Comparison of ENCODE assay signal across 8 cellular contexts in the genomic region with DNA sequence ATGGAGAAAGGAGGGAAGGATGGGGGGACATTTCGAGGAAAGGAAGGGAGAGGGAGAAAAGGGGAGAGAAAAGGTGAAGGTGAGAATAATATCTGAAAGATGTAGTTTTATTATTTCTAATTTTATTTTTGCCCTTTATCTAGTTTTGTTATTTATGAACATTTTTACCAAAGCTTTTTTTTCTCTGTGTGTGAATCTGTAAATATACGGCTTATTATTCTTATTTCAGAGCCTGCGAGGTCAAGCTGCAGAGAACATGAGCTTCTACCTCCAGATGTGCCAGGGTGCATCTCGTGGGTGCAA. TPM values are rescaled to one million over a fixed set of nuclear protein-coding genes. Genes with fewer than 3 reads are reported as not detected.
DNase-seq lines count a peak whose midpoint lies in the region; ATAC-seq and TF ChIP-seq lines count a peak whose summit lies in the region.

No MANE protein-coding gene starts in this region.

- H3K27me3 Mint-ChIP-seq in activated T-cell treated with anti-CD3 and anti-CD28 coated beads, Interleukin-2, amount 50 U/mL, for 4 hours (ENCODE audit: low read depth), result peaks cover 48% of the 10 kb centered on the region
- H3K27me3 Mint-ChIP-seq in MCF 10A (ENCODE audit: insufficient read depth, unreplicated experiment), result no peaks in the 10 kb centered on the region

- H3K9me3 Mint-ChIP-seq in activated T-cell treated with anti-CD3 and anti-CD28 coated beads, Interleukin-2, amount 50 U/mL, for 4 hours, result no peaks in the 10 kb centered on the region
- H3K9me3 Mint-ChIP-seq in MCF 10A (ENCODE audit: unreplicated experiment), result no peaks in the 10 kb centered on the region

- ATAC-seq in activated T-cell treated with anti-CD3 and anti-CD28 coated beads, Interleukin-2, amount 50 U/mL, for 4 hours, result no peak
- no peak for ATAC-seq in lung (ENCODE audit: insufficient read depth, low FRiP score)
- ATAC-seq in GM18907 (IDR thresholded peaks at IDR 0.05; ENCODE audit: unreplicated experiment), result no peak

- intact Hi-C loops in MCF 10A (cut with micrococcal nuclease) (loop anchor here (1.0 kb wide), 1 partner anchor 129 kb away; no protein-coding TSS in a partner anchor), thyroid gland (cut with DNase I) (no loop called here)

- WGBS in lung, 2 donors, result 53 to 66% methylated on average over 4 of the region's 4 CpGs
- 53 to 58% methylated on average over 4 of the region's 4 CpGs for WGBS in thyroid gland, 2 donors

- CTCF ChIA-PET in MCF 10A (lab: Yijun Ruan, JAX), result interaction anchor here (0.7 to 3.0 kb wide), 10 partner anchors 8 to 155 kb away, joined by 3 to 17 read pairs (median 4); no protein-coding TSS in a partner anchor

- H3K4me3 Mint-ChIP-seq in activated T-cell treated with anti-CD3 and anti-CD28 coated beads, Interleukin-2, amount 50 U/mL, for 4 hours, result peak overlapping the region; percentile 87
- peak overlapping the region; percentile 75 for H3K4me3 Mint-ChIP-seq in MCF 10A (ENCODE audit: unreplicated experiment)

- TF ChIP-seq POLR2A in thyroid gland (IDR thresholded peaks at IDR 0.05), result no peak

- no peak for DNase-seq in activated T-cell treated with anti-CD3 and anti-CD28 coated beads, Interleukin-2, amount 50 U/mL, for 4 hours
- DNase-seq in activated T-cell treated with anti-CD3 and anti-CD28 coated beads, Interleukin-2, amount 50 U/mL, for 1 hour, result no peak
- no peak for DNase-seq in MCF 10A (ENCODE audit: unreplicated experiment)
- no peak for DNase-seq in lung (ENCODE audit: low spot score)
- DNase-seq in thyroid gland, result no peak
- no peak for DNase-seq in stimulated activated CD4-positive, alpha-beta T cell treated with anti-CD3 and anti-CD28 coated beads, Interleukin-15, amount 100 ng/mL, for 24 hours
- no peak for DNase-seq in activated gamma-delta T cell treated with Interleukin-2 at 50 U/mL for 16 hours

- no peaks in the 10 kb centered on the region for H3K27me3 ChIP-seq in lung (ENCODE audit: control insufficient read depth, insufficient read depth)
- H3K27me3 ChIP-seq in thyroid gland, result no peaks in the 10 kb centered on the region

- BruUV-seq in MCF 10A (replicated peaks; lab: Mats Ljungman, UMichigan), result no TSS peak

- no peak for TF ChIP-seq CTCF in MCF 10A (IDR thresholded peaks at IDR 0.05; ENCODE audit: unreplicated experiment)
- TF ChIP-seq CTCF in lung (IDR thresholded peaks at IDR 0.05; ENCODE audit: control extremely low read depth, extremely low read depth), result no peak
- TF ChIP-seq CTCF in thyroid gland (IDR thresholded peaks at IDR 0.05), result no peak

- no peak overlapping the region for H3K4me3 ChIP-seq in lung
- H3K4me3 ChIP-seq in thyroid gland (replicated peaks in 1 of 3), result peak overlapping the region in 1 of 3 donors; percentile 1

- H3K27ac ChIP-seq in lung (ENCODE audit: low read depth in 1 of 2, low read length in 1 of 2) (peak overlapping the region; percentile 88 to 95), thyroid gland (peak overlapping the region; percentile 86 to 87 (median 87))

- peak overlapping the region; percentile 86 for H3K27ac Mint-ChIP-seq in MCF 10A (ENCODE audit: low read depth, unreplicated experiment)

- H3K4me1 ChIP-seq in lung (ENCODE audit: control insufficient read depth in 2 of 2, insufficient read depth in 2 of 2, low read length in 2 of 2) (peaks cover 0 to 6% of the 10 kb centered on the region in 2 donors), thyroid gland (peaks cover 13 to 22% of the 10 kb centered on the region in 2 donors)

- peaks cover 32% of the 10 kb centered on the region for H3K4me1 Mint-ChIP-seq in activated T-cell treated with anti-CD3 and anti-CD28 coated beads, Interleukin-2, amount 50 U/mL, for 4 hours (ENCODE audit: low read depth)
- peaks cover 17% of the 10 kb centered on the region for H3K4me1 Mint-ChIP-seq in MCF 10A (ENCODE audit: insufficient read depth, unreplicated experiment)

- H3K9me3 ChIP-seq in lung (ENCODE audit: control insufficient read depth in 2 of 2, insufficient read depth in 1 of 2, low read length in 1 of 2), result no peaks in the 10 kb centered on the region
- no peaks in the 10 kb centered on the region for H3K9me3 ChIP-seq in thyroid gland

- POLR2A ChIA-PET in MCF 10A (lab: Yijun Ruan, JAX), result interaction anchor here (1.1 to 3.7 kb wide), 6 partner anchors 11 to 126 kb away, joined by 3 to 28 read pairs (median 4); partner anchors contain the start of genes POLR1H and PPP1R11

- H3K36me3 ChIP-seq in lung (ENCODE audit: control insufficient read depth in 2 of 2, insufficient read depth in 2 of 2, low read length in 2 of 2) (no peaks in the 10 kb centered on the region), thyroid gland (no peaks in the 10 kb centered on the region)

- H3K36me3 Mint-ChIP-seq in activated T-cell treated with anti-CD3 and anti-CD28 coated beads, Interleukin-2, amount 50 U/mL, for 4 hours (ENCODE audit: insufficient read depth), result no peaks in the 10 kb centered on the region
- no peaks in the 10 kb centered on the region for H3K36me3 Mint-ChIP-seq in MCF 10A (ENCODE audit: insufficient read depth, unreplicated experiment)

RNA-seq across cellular contexts. Expression of gene HLA-A, which starts 35.0 kb away (rescaled TPM):
- total RNA-seq in activated T-cell treated with anti-CD3 and anti-CD28 coated beads, Interleukin-2, amount 50 U/mL, for 4 hours, result 1,000 to 10,000 TPM; 1,247 to 1,756 (median 1,527) TPM
- total RNA-seq in MCF 10A (2022) (139 and 217 TPM in 2 replicates), lung (100 to 1,000 TPM; 320 to 577 TPM), thyroid gland (100 to 1,000 TPM; 398 to 842 (median 578) TPM)
- 1,000 to 10,000 TPM in 1 of 2 donors, 100 to 1,000 TPM in 1; 845 to 3,222 TPM for polyA plus RNA-seq in lung
